In the genomic region with DNA sequence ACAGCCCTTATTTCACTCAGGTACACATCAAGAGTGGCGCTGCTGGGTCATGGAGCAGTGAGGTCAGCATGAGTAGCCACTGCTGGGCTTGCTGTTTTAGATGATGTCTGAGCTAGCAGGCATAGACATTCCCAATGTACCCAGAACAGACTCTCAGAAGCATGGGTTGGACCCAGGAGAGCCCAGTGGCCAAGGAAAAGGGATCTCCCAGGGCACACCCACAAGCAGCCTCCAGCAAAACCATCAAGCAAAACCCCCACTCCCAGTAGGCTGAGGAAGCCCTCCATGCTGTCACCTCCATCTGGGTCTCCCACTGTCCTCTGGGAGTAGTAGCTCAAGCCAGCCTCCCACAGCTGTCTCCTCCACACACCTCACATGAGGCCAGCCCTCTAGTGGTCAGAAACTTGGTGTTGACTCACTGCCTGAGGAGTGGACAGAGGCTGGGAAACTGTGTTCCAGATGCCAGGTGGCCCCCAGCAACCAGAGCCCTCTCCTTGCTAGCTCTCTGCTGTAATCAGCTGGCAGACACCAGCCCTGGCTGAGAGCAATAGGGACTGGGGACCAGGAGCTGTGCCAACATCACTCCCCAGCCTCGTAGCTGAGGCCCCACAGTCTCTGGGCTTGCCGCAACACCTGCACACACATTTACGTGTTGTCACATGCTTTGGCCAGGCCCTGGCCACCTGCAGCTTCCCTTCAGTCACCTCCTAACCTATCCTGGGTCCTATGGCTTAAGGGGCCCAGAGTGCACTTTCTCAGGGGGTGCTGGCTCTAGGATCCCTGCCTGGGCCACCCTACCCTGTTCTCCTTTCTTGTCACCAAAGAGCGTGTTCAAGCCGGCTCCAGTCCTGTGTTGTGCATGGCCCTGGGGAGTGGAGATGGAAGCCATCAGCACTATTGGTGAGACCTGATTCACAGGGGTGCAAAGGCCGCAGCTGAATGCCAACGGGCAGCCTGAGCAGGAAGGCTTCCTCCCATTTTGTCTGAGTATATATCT, we compare ENCODE assay signal across 8 cellular contexts. TPM values are rescaled to one million over a fixed set of nuclear protein-coding genes. Genes with fewer than 3 reads are reported as not detected.
DNase-seq lines count a peak whose midpoint lies in the region; ATAC-seq and TF ChIP-seq lines count a peak whose summit lies in the region.

No MANE protein-coding gene starts in this region.

- H3K36me3 Mint-ChIP-seq in activated T-cell treated with anti-CD3 and anti-CD28 coated beads, Interleukin-2, amount 50 U/mL, for 72 hours (ENCODE audit: insufficient read depth in 2 of 2), result no peaks in the 10 kb centered on the region
- H3K36me3 Mint-ChIP-seq in T-cell (peaks cover 11% of the 10 kb centered on the region), neural crest cell (ENCODE audit: low read depth) (no peaks in the 10 kb centered on the region)

- DNase-seq in activated T-cell treated with anti-CD3 and anti-CD28 coated beads, Interleukin-2, amount 50 U/mL, for 72 hours, result peak in 1 of 2 donors; percentile 44
- DNase-seq in activated T-cell treated with anti-CD3 and anti-CD28 coated beads for 4 hours (no peak), NCI-H1092 (lab: John Stamatoyannopoulos, UW) (peak; percentile 78), T-cell (no peak), fibroblast of lung (ENCODE audit: low read depth in 2 of 2) (peak; percentile 74 to 82), neural crest cell (ENCODE audit: low read depth, low spot score) (peak; percentile 58), mesenteric fat pad (ENCODE audit: low spot score) (no peak)

- no peak overlapping the region for H3K4me2 ChIP-seq in fibroblast of lung (ENCODE audit: extremely low read depth, insufficient read depth, low read length)

- no peak for ATAC-seq in activated T-cell treated with anti-CD3 and anti-CD28 coated beads, Interleukin-2, amount 50 U/mL, for 72 hours (replicated peaks in 1 of 2)
- ATAC-seq in T-cell (replicated peaks in 1 of 4) (no peak), GM21515 (IDR thresholded peaks at IDR 0.05; ENCODE audit: unreplicated experiment) (no peak)

- H3K4me1 ChIP-seq in fibroblast of lung (ENCODE audit: control insufficient read depth, extremely low read depth, insufficient read depth, low read length), result peaks cover 11% of the 10 kb centered on the region

- H3K27ac ChIP-seq in fibroblast of lung (ENCODE audit: insufficient read depth, low read length), result peak overlapping the region; percentile 18

- H3K4me3 ChIP-seq in fibroblast of lung (replicated peaks in 1 of 4; ENCODE audit: control extremely low read depth in 1 of 4, insufficient read depth in 1 of 4, low read depth in 3 of 4, low read length in 4 of 4), result no peak overlapping the region

- H2AFZ ChIP-seq in fibroblast of lung (ENCODE audit: low read length), result peak overlapping the region; percentile 50

- peak overlapping the region; percentile 61 to 66 for H3K4me3 Mint-ChIP-seq in activated T-cell treated with anti-CD3 and anti-CD28 coated beads, Interleukin-2, amount 50 U/mL, for 72 hours
- H3K4me3 Mint-ChIP-seq in T-cell (peak overlapping the region; percentile 21 to 88 (median 43)), neural crest cell (peak overlapping the region; percentile 97)

- no peaks in the 10 kb centered on the region for H3K27me3 ChIP-seq in fibroblast of lung (ENCODE audit: control insufficient read depth, insufficient read depth, low read length)

- H3K27me3 Mint-ChIP-seq in activated T-cell treated with anti-CD3 and anti-CD28 coated beads, Interleukin-2, amount 50 U/mL, for 72 hours (ENCODE audit: low read depth), result no peaks in the 10 kb centered on the region
- no peaks in the 10 kb centered on the region for H3K27me3 Mint-ChIP-seq in T-cell
- no peaks in the 10 kb centered on the region for H3K27me3 Mint-ChIP-seq in neural crest cell (ENCODE audit: low read depth)

- CTCF ChIA-PET in T-cell (lab: Charles Lee), result interaction anchor here (0.6 to 2.2 kb wide), 6 partner anchors 31 to 234 kb away, joined by 3 to 12 read pairs (median 5); no protein-coding TSS in a partner anchor

- H3K27ac Mint-ChIP-seq in activated T-cell treated with anti-CD3 and anti-CD28 coated beads, Interleukin-2, amount 50 U/mL, for 72 hours, result peak overlapping the region; percentile 68
- H3K27ac Mint-ChIP-seq in T-cell (peak overlapping the region; percentile 48 to 81), neural crest cell (ENCODE audit: unreplicated experiment) (no peak overlapping the region)

- H3K79me2 ChIP-seq in fibroblast of lung (ENCODE audit: control insufficient read depth, insufficient read depth, low read length), result peaks cover 8% of the 10 kb centered on the region

- POLR2A ChIA-PET in T-cell (lab: Charles Lee), result interaction anchor here (0.5 to 0.6 kb wide), 2 partner anchors 9 to 1299 kb away, joined by 4 to 6 read pairs; no protein-coding TSS in a partner anchor

- H3K9me3 Mint-ChIP-seq in activated T-cell treated with anti-CD3 and anti-CD28 coated beads, Interleukin-2, amount 50 U/mL, for 72 hours, result no peaks in the 10 kb centered on the region
- H3K9me3 Mint-ChIP-seq in T-cell (no peaks in the 10 kb centered on the region), neural crest cell (no peaks in the 10 kb centered on the region)

- H3K36me3 ChIP-seq in fibroblast of lung (ENCODE audit: control insufficient read depth, insufficient read depth, low read length), result peaks cover under 1% of the 10 kb centered on the region

- H3K9ac ChIP-seq in fibroblast of lung (ENCODE audit: insufficient read depth, low read length), result no peak overlapping the region

- peak; percentile 67 to 81 for TF ChIP-seq CTCF in fibroblast of lung (conservative IDR thresholded peaks at IDR 0.05 in 1 of 2, IDR thresholded peaks at IDR 0.05 in 1 of 2; ENCODE audit: low read depth in 1 of 2, low read length in 2 of 2)
- TF ChIP-seq CTCF in neural crest cell (conservative IDR thresholded peaks at IDR 0.05), result peak; percentile 73

- H4K20me1 ChIP-seq in fibroblast of lung (ENCODE audit: control insufficient read depth, extremely low read depth, insufficient read depth, low read length), result no peaks in the 10 kb centered on the region

- no peaks in the 10 kb centered on the region for H3K9me3 ChIP-seq in fibroblast of lung (ENCODE audit: control insufficient read depth, insufficient read depth, low read depth, low read length)

- H3K4me1 Mint-ChIP-seq in activated T-cell treated with anti-CD3 and anti-CD28 coated beads, Interleukin-2, amount 50 U/mL, for 72 hours (ENCODE audit: low read depth), result peaks cover 66% of the 10 kb centered on the region
- H3K4me1 Mint-ChIP-seq in T-cell (peaks cover 60 to 67% (median 61%) of the 10 kb centered on the region in 3 donors), neural crest cell (peaks cover 29% of the 10 kb centered on the region)

RNA-seq across cellular contexts. Expression of a gene that starts 1.9 kb away (rescaled TPM):
- 10 to 100 TPM; 10.3 to 13.7 TPM for total RNA-seq in activated T-cell treated with anti-CD3 and anti-CD28 coated beads, Interleukin-2, amount 50 U/mL, for 72 hours
- total RNA-seq in T-cell (10 to 100 TPM; 11.5 to 17.3 (median 14.4) TPM), fibroblast of lung (10.0 and 17.8 TPM in 2 replicates), neural crest cell (9.3 and 12.8 TPM in 2 replicates), mesenteric fat pad (13.2 TPM)
- polyA plus RNA-seq in fibroblast of lung, result 11.8 and 12.2 TPM in 2 replicates
- polyA plus RNA-seq in fibroblast of lung (2012), result 18.1 and 21.4 TPM in 2 replicates
- 64.9 and 68.7 TPM in 2 replicates for polyA minus RNA-seq in fibroblast of lung (ENCODE audit: low replicate concordance)

RNA-seq across cellular contexts. Expression of a gene that starts 22.3 kb away (rescaled TPM):
- total RNA-seq in activated T-cell treated with anti-CD3 and anti-CD28 coated beads, Interleukin-2, amount 50 U/mL, for 72 hours, result 100 to 1,000 TPM; 121 to 128 TPM
- total RNA-seq in T-cell (100 to 1,000 TPM; 216 to 409 (median 401) TPM), fibroblast of lung (49.3 and 62.1 TPM in 2 replicates), neural crest cell (46.5 and 47.5 TPM in 2 replicates), mesenteric fat pad (18.0 TPM)
- polyA plus RNA-seq in fibroblast of lung, result 38.2 and 86.1 TPM in 2 replicates
- 51.8 and 121 TPM in 2 replicates for polyA plus RNA-seq in fibroblast of lung (2012)
- 88.0 and 238 TPM in 2 replicates for polyA minus RNA-seq in fibroblast of lung (ENCODE audit: low replicate concordance)

RNA-seq across cellular contexts. Expression of a gene that starts 28.2 kb away (rescaled TPM):
- 10 to 100 TPM; 27.9 to 29.8 TPM for total RNA-seq in activated T-cell treated with anti-CD3 and anti-CD28 coated beads, Interleukin-2, amount 50 U/mL, for 72 hours
- total RNA-seq in T-cell, result 10 to 100 TPM; 25.7 to 46.9 (median 43.3) TPM
- 12.1 and 15.9 TPM in 2 replicates for total RNA-seq in fibroblast of lung
- polyA plus RNA-seq in fibroblast of lung, result 14.4 and 16.4 TPM in 2 replicates
- polyA plus RNA-seq in fibroblast of lung (2012), result 19.7 and 22.1 TPM in 2 replicates
- 64.7 and 74.2 TPM in 2 replicates for polyA minus RNA-seq in fibroblast of lung (ENCODE audit: low replicate concordance)
- total RNA-seq in neural crest cell, result 37.2 and 38.3 TPM in 2 replicates
- 43.5 TPM for total RNA-seq in mesenteric fat pad

RNA-seq across cellular contexts. Expression of a gene that starts 31.9 kb away (rescaled TPM):
- 10 to 100 TPM; 30.4 to 31.5 TPM for total RNA-seq in activated T-cell treated with anti-CD3 and anti-CD28 coated beads, Interleukin-2, amount 50 U/mL, for 72 hours
- total RNA-seq in T-cell (10 to 100 TPM; 37.0 to 79.0 (median 60.8) TPM), fibroblast of lung (106 TPM in 2 replicates), neural crest cell (82.1 and 83.6 TPM in 2 replicates), mesenteric fat pad (97.3 TPM)
- polyA plus RNA-seq in fibroblast of lung, result 32.6 and 52.7 TPM in 2 replicates
- 71.6 and 118 TPM in 2 replicates for polyA plus RNA-seq in fibroblast of lung (2012)
- polyA minus RNA-seq in fibroblast of lung (ENCODE audit: low replicate concordance), result 78.5 and 104 TPM in 2 replicates

RNA-seq across cellular contexts. Expression of a gene that starts 37.2 kb away (rescaled TPM):
- total RNA-seq in activated T-cell treated with anti-CD3 and anti-CD28 coated beads, Interleukin-2, amount 50 U/mL, for 72 hours, result under 1 TPM; 0.48 to 0.49 TPM
- total RNA-seq in T-cell, result under 1 TPM in 1 of 5 donors, not detected in 4; 0.16 TPM
- under 0.01 and 0.17 TPM in 2 replicates for total RNA-seq in fibroblast of lung
- polyA plus RNA-seq in fibroblast of lung, result 0.06 and 0.07 TPM in 2 replicates
- 0.09 and 0.10 TPM in 2 replicates for polyA plus RNA-seq in fibroblast of lung (2012)
- not detected in 2 replicates for polyA minus RNA-seq in fibroblast of lung (ENCODE audit: low replicate concordance)
- 0.54 and 0.55 TPM in 2 replicates for total RNA-seq in neural crest cell
- total RNA-seq in mesenteric fat pad, result not detected

Comparison
In these comparisons a context has a peak if more than half of its experiments do, and no peak if none do; other contexts are left out.
1. DNase-seq: peak in NCI-H1092 (single experiment), fibroblast of lung (2 of 2) and neural crest cell (single experiment); none in activated T-cell treated with anti-CD3 and anti-CD28 coated beads for 4 hours (single experiment), T-cell (0 of 34) and mesenteric fat pad (single experiment).
2. H3K4me3 Mint-ChIP-seq: peak in every context shown above with its lines; median percentile 97 in neural crest cell; 64 in activated T-cell treated with anti-CD3 and anti-CD28 coated beads, Interleukin-2, amount 50 U/mL, for 72 hours; 43 in T-cell.